In the genomic region with DNA sequence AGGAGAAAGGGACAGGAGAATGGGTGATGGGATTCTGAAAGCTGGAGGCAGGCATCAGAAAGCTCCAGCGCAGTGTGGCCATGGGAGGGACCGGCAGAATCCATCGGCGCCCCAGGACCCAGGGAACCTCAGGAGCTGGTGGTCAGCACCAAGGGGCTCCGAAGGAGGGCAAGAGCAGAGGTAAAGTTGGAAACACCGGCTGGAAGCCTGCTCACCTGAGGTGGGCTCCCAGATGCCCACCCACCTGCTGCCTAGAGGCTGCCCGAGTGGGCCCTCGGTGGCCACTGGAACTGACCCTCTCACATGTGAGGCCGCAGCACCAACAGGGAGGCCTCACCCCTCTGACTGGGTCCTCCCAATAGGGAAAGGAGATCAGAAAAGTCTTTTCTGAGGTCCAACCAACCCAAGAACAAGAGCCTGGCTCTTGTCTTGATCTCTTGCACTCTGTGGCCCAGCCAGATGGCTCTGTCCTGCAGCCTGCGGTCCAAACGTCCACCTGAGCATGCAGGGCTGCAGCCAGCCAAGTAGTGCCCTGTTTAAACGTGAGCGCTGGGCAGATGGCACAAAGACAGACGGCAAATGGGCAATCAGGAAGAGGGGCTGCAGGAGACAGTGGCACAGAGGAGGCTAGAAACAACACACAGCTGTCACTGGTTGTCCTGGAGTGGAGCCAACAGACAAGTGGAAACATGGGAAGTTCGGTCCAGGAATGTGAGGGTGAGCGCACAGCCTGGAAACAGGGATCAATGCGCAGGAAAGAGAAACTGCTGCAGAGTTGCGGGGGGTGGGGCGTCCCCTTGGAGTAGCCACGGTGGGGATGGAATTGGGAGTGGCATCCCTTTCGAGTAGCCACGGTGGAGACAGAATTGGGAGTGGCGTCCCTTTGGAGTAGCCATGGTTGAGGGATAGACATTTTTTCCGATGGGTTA, we compare ENCODE assay signal across 1 cellular context.
TF ChIP-seq lines count a peak whose summit lies in the region.

No MANE protein-coding gene starts in this region.

TF ChIP-seq in HepG2, 621 proteins besides CTCF, POLR2A, EP300 and RAD21:
- peak; percentile 83 for TF ChIP-seq ZNF768 (CRISPR knock-in tag; IDR thresholded peaks at IDR 0.05)
- no peak for TF ChIP-seq ZNF350 (CRISPR knock-in tag; IDR thresholded peaks at IDR 0.05; ENCODE audit: borderline replicate concordance, low read depth)
- peak; percentile 59; the same call in 1 of the 2 replicates for TF ChIP-seq HNRNPL (IDR thresholded peaks at IDR 0.05; ENCODE audit: low read depth, low read length)
- TF ChIP-seq ZMYM3 (CRISPR knock-in tag; IDR thresholded peaks at IDR 0.05), result no peak
- 0 out of 2 replicates have a peak, but pooled peaks have one; percentile 11 for TF ChIP-seq ZFY (CRISPR knock-in tag; IDR thresholded peaks at IDR 0.05)
- 0 out of 2 replicates have a peak, but pooled peaks have one; percentile 0 for TF ChIP-seq TAF1 (CRISPR knock-in tag; IDR thresholded peaks at IDR 0.05)
TF ChIP-seq in HepG2: peak in this region for 4.
